ENCODE assay signal across 9 cellular contexts in genomic region chr6:16316741-16317251, GRCh38.
DNase-seq lines count a peak whose midpoint lies in the region; ATAC-seq, FAIRE-seq and TF ChIP-seq lines count a peak whose summit lies in the region.
"Had no signal": no experiment of that assay in that cellular context is flagged by ENCODE, and none has a peak within 500 bp of the region (broad histone marks: within the 10 kb centered on the region; RNA-seq: fewer than 3 reads in every experiment).

No MANE protein-coding gene starts in this region.

- no peaks in the 10 kb centered on the region for H3K9me3 ChIP-seq in astrocyte (ENCODE audit: insufficient read depth, low read depth, low read length)
- H3K9me3 ChIP-seq in HepG2 (ENCODE audit: low read length), result no peaks in the 10 kb centered on the region

- peak overlapping the region; percentile 3 for H3K9ac ChIP-seq in astrocyte (ENCODE audit: low read length)
- H3K9ac ChIP-seq in HepG2 (ENCODE audit: insufficient read depth, low read depth, low read length), result no peak overlapping the region

- no peaks in the 10 kb centered on the region for H3K27me3 Mint-ChIP-seq in astrocyte (ENCODE audit: low read depth, unreplicated experiment)
- H3K27me3 Mint-ChIP-seq: IgD-negative memory B cell had no signal

- CTCF ChIA-PET in HepG2 (lab: Yijun Ruan, JAX; ENCODE audit: low intra/inter-chr PET ratio, low total read pairs), result interaction anchor here (0.7 to 0.9 kb wide), 2 partner anchors 30 to 31 kb away, joined by 3 to 5 read pairs; no protein-coding TSS in a partner anchor

- no peak for TF ChIP-seq EP300 in HepG2 (IDR thresholded peaks at IDR 0.05; ENCODE audit: low read depth in 2 of 2, low read length in 2 of 2)
- no peak for TF ChIP-seq EP300 in HepG2 (CRISPR knock-in tag; IDR thresholded peaks at IDR 0.05; ENCODE audit: borderline replicate concordance)

- peak; percentile 60 for ATAC-seq in HepG2
- ATAC-seq in GM21447 (IDR thresholded peaks at IDR 0.05; ENCODE audit: unreplicated experiment), result no peak
- ATAC-seq in HG03097 (IDR thresholded peaks at IDR 0.05; ENCODE audit: low FRiP score, unreplicated experiment), result no peak
- ATAC-seq in HG02870 (IDR thresholded peaks at IDR 0.05; ENCODE audit: unreplicated experiment), result no peak

- intact Hi-C loops in HepG2 (cut with micrococcal nuclease; ENCODE audit: unreplicated experiment), result no loop called here

- peak; percentile 53 for TF ChIP-seq CTCF in GM10266 (IDR thresholded peaks at IDR 0.05; ENCODE audit: control insufficient read depth, insufficient read depth, low read depth, missing control alignments)
- TF ChIP-seq CTCF in astrocyte (IDR thresholded peaks at IDR 0.05; ENCODE audit: insufficient read depth, low read depth, low read length), result peak; percentile 87
- peak; percentile 50 for TF ChIP-seq CTCF in HepG2 (CRISPR knock-in tag; IDR thresholded peaks at IDR 0.05)

- peaks cover 44% of the 10 kb centered on the region for H3K4me1 Mint-ChIP-seq in astrocyte (ENCODE audit: low read depth, unreplicated experiment)

- H2AFZ ChIP-seq in astrocyte (ENCODE audit: low read depth, low read length) (no peak overlapping the region), HepG2 (ENCODE audit: low read length) (no peak overlapping the region)

- H3K4me3 Mint-ChIP-seq in astrocyte (ENCODE audit: unreplicated experiment), result peak overlapping the region; percentile 4
- H3K4me3 Mint-ChIP-seq: IgD-negative memory B cell had no signal

- POLR2A ChIA-PET in HepG2 (lab: Yijun Ruan, JAX), result no interaction called here

- peak; percentile 61 for DNase-seq in AG08395 (ENCODE audit: low spot score)
- DNase-seq in GM10266 (ENCODE audit: extremely low spot score), result peak; percentile 53
- peak; percentile 65 for DNase-seq in NCI-H226
- DNase-seq in astrocyte (ENCODE audit: low read depth), result peak; percentile 85
- peak; percentile 49 for DNase-seq in HepG2 (ENCODE audit: low spot score)

- H3K36me3 ChIP-seq in astrocyte (ENCODE audit: insufficient read depth, low read length), result no peaks in the 10 kb centered on the region
- H3K36me3 ChIP-seq in HepG2 (replicated peaks in 1 of 2; ENCODE audit: control insufficient read depth in 1 of 2, insufficient read depth in 2 of 2, low read length in 2 of 2), result peaks cover 5 to 10% of the 10 kb centered on the region in 2 experiments; a peak in 3 of 5 replicates

- FAIRE-seq in astrocyte (lab: Jason Lieb, UNC) (peak; percentile 37), HepG2 (lab: Jason Lieb, UNC) (no peak)

- in situ Hi-C loops in HepG2 (cut with HindIII; ENCODE audit: extremely low pct_ligation_motif_present, low pct_unique_long_range_greater_than_20kb), result no loop called here

- H4K20me1 ChIP-seq in astrocyte (ENCODE audit: insufficient read depth, low read length) (peaks cover 15% of the 10 kb centered on the region), HepG2 (ENCODE audit: insufficient read depth, low read length) (0 out of 2 replicates have a peak, but pooled peaks cover 3% of the 10 kb centered on the region)

- H3K4me2 ChIP-seq in astrocyte (ENCODE audit: low read length) (peak overlapping the region; percentile 18), HepG2 (ENCODE audit: low read depth, low read length) (no peak overlapping the region)

- BruUV-seq in HepG2 (replicated peaks; lab: Mats Ljungman, UMichigan), result no TSS peak

- 81% methylated on average over 7 of the region's 7 CpGs for WGBS in HepG2 (ENCODE audit: low lambda C conversion rate)

- peaks cover 38% of the 10 kb centered on the region for H3K4me1 ChIP-seq in astrocyte (ENCODE audit: insufficient read depth, low read length)
- H3K4me1 ChIP-seq in HepG2 (ENCODE audit: insufficient read depth, low read length), result no peaks in the 10 kb centered on the region

- H3K36me3 Mint-ChIP-seq in astrocyte (ENCODE audit: low read depth, unreplicated experiment), result peaks cover 4% of the 10 kb centered on the region
- H3K36me3 Mint-ChIP-seq: IgD-negative memory B cell had no signal

- TF ChIP-seq POLR2A in HepG2 (IDR thresholded peaks at IDR 0.05; ENCODE audit: insufficient read depth in 1 of 2, low read depth in 2 of 2, low read length in 2 of 2), result no peak

- H3K4me3 ChIP-seq in astrocyte (ENCODE audit: insufficient read depth, low read depth, low read length), result no peak overlapping the region
- H3K4me3 ChIP-seq in HepG2 (replicated peaks in 1 of 3; ENCODE audit: insufficient read depth in 1 of 3, low read depth in 2 of 3, low read length in 3 of 3), result no peak overlapping the region

- TF ChIP-seq RAD21 in HepG2 (CRISPR knock-in tag; IDR thresholded peaks at IDR 0.05), result no peak

- H3K27ac ChIP-seq in astrocyte (ENCODE audit: low read depth, low read length) (peak overlapping the region; percentile 97), HepG2 (ENCODE audit: extremely low read length, insufficient read depth, low read length) (no peak overlapping the region)

- H3K27ac Mint-ChIP-seq in astrocyte (ENCODE audit: unreplicated experiment), result peak overlapping the region; percentile 49

- H3K27me3 ChIP-seq in astrocyte (ENCODE audit: insufficient read depth, low read length) (no peaks in the 10 kb centered on the region), HepG2 (ENCODE audit: control insufficient read depth in 1 of 2, insufficient read depth in 2 of 2, low read length in 2 of 2) (no peaks in the 10 kb centered on the region)

- H3K9me3 Mint-ChIP-seq in astrocyte (ENCODE audit: unreplicated experiment), result no peaks in the 10 kb centered on the region
- H3K9me3 Mint-ChIP-seq: IgD-negative memory B cell had no signal

- H3K79me2 ChIP-seq in astrocyte (ENCODE audit: insufficient read depth, low read length), result peaks cover 5% of the 10 kb centered on the region
- no peaks in the 10 kb centered on the region for H3K79me2 ChIP-seq in HepG2 (ENCODE audit: insufficient read depth, low read length)

TF ChIP-seq in HepG2, 621 proteins besides CTCF, POLR2A, EP300 and RAD21 (continues in another document):
- TF ChIP-seq MAFF (IDR thresholded peaks at IDR 0.05; ENCODE audit: low read depth, low read length), result peak; percentile 51
- no peak for TF ChIP-seq ZFP62 (CRISPR knock-in tag; IDR thresholded peaks at IDR 0.05)
- no peak for TF ChIP-seq HMGXB3 (CRISPR knock-in tag; IDR thresholded peaks at IDR 0.05; ENCODE audit: borderline replicate concordance)
- no peak for TF ChIP-seq ZNF468 (CRISPR knock-in tag; IDR thresholded peaks at IDR 0.05)
- TF ChIP-seq ZBTB33 (CRISPR knock-in tag; IDR thresholded peaks at IDR 0.05), result peak; percentile 34; the same call in 1 of the 2 replicates
- TF ChIP-seq PTBP1 (IDR thresholded peaks at IDR 0.05; ENCODE audit: low read depth, low read length, poor library complexity, severe bottlenecking), result peak; percentile 95
- TF ChIP-seq IKZF4 (CRISPR knock-in tag; IDR thresholded peaks at IDR 0.05; ENCODE audit: borderline replicate concordance, low read depth, not compliant biosample characterization), result no peak
- no peak for TF ChIP-seq MEF2D (CRISPR knock-in tag; IDR thresholded peaks at IDR 0.05)
- 0 out of 2 replicates have a peak, but pooled peaks have one; percentile 37 for TF ChIP-seq NCOA1 (CRISPR knock-in tag; IDR thresholded peaks at IDR 0.05)
- TF ChIP-seq MAFK (conservative IDR thresholded peaks at IDR 0.05 in 1 of 2, IDR thresholded peaks at IDR 0.05 in 1 of 2; ENCODE audit: low read length in 2 of 2), result peak; percentile 54 to 57; a peak in 3 of 4 replicates
- no peak for TF ChIP-seq MAX (IDR thresholded peaks at IDR 0.05)
- TF ChIP-seq RXRB (CRISPR knock-in tag; IDR thresholded peaks at IDR 0.05; ENCODE audit: borderline replicate concordance), result no peak
